Comparison of ENCODE assay signal across 13 cellular contexts in the genomic region with DNA sequence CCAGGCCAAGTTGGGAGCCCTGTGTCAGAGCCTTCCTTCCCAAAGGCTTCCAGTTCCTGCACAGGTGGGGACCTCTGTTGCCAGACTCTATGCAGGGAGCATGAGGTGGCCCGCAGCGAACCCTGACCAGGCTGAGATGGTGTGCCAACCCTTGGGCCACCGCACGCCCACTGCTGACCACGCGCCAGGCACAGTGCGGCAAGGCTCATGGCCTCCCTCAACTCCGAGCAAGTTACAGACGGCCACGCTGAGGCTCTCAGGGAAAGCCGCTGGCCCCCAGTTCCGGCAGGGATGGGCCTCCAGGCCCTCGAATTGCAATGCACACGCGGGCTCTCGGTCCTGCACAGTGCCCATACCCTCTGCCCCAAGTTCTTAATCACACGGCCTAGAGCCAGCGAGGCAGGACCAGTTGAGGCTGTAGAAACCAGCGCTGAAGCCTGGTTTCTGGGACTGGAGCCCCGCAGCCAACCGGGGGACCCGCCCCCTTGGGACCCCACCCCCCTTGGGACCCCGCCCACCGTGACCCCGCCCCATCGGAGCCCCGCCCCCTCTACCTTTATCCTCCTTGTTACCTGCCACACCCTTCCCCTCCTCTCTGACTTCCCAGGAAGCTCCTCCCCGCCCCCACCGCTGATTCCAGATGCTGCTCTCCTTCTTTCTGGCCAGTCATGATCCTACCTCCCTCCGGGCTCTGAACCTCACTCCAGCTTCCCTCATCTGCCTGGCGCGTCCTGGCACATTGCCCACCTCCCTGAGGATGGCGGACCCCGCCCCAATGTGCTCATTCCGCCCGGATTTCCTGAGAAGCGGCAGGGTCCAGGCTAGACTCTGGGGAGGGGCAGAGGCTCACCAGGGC. TPM values are rescaled to one million over a fixed set of nuclear protein-coding genes. Genes with fewer than 3 reads are reported as not detected.
DNase-seq lines count a peak whose midpoint lies in the region; TF ChIP-seq lines count a peak whose summit lies in the region.
"Had no signal": no experiment of that assay in that cellular context is flagged by ENCODE, and none has a peak within 500 bp of the region (broad histone marks: within the 10 kb centered on the region; RNA-seq: fewer than 3 reads in every experiment).

No MANE protein-coding gene starts in this region.

- H2AK5ac ChIP-seq in mesenchymal stem cell (ENCODE audit: low read length, severe bottlenecking), result no peak overlapping the region

- H2BK5ac ChIP-seq in mesenchymal stem cell (ENCODE audit: low read depth, low read length, poor library complexity, severe bottlenecking), result no peak overlapping the region

- no peak for TF ChIP-seq CTCF in coronary artery (IDR thresholded peaks at IDR 0.05)

- peak overlapping the region in 1 of 2 donors; percentile 2 for H3K27ac ChIP-seq in coronary artery
- no peak overlapping the region for H3K27ac ChIP-seq in mesenchymal stem cell (ENCODE audit: low read length, poor library complexity, severe bottlenecking)
- H3K27ac ChIP-seq: stomach had no signal

- H3K4me1 Mint-ChIP-seq in activated CD4-positive, alpha-beta memory T cell treated with anti-CD3 and anti-CD28 coated beads for 36 hours (ENCODE audit: low read depth), result peaks cover 4% of the 10 kb centered on the region

- peaks cover 0 to 4% of the 10 kb centered on the region in 2 experiments for H3K27me3 ChIP-seq in mesenchymal stem cell (ENCODE audit: control insufficient read depth in 1 of 2, insufficient read depth in 1 of 2, low read length in 2 of 2)
- H3K27me3 ChIP-seq: spleen, stomach had no signal

- no peak overlapping the region for H3K4ac ChIP-seq in mesenchymal stem cell (ENCODE audit: low read depth in 1 of 2, low read length in 2 of 2)

- peak overlapping the region in 1 of 2 experiments; percentile 13 for H3K18ac ChIP-seq in mesenchymal stem cell (ENCODE audit: low read depth in 1 of 2, low read length in 2 of 2)

- peak overlapping the region in 1 of 2 experiments; percentile 70 for H2BK12ac ChIP-seq in mesenchymal stem cell (ENCODE audit: low read length in 2 of 2)

- H3K9me3 Mint-ChIP-seq in activated CD4-positive, alpha-beta memory T cell treated with anti-CD3 and anti-CD28 coated beads for 36 hours, result no peaks in the 10 kb centered on the region
- H3K9me3 Mint-ChIP-seq: T-helper 1 cell treated with Interleukin-12 subunit alpha and Interleukin-12 subunit beta and Interleukin-4 antibody, amounts not matched to agents 30 μg/mL and 1 μg/mL, for 36 hours had no signal

- peaks cover 4 to 10% of the 10 kb centered on the region in 2 experiments for H3K36me3 ChIP-seq in mesenchymal stem cell (ENCODE audit: control insufficient read depth in 1 of 2, insufficient read depth in 2 of 2, low read depth in 1 of 2, low read length in 2 of 2)
- H3K36me3 ChIP-seq: spleen had no signal

- H2BK120ac ChIP-seq in mesenchymal stem cell (ENCODE audit: low read depth, low read length), result no peak overlapping the region

- H3K23ac ChIP-seq in mesenchymal stem cell (ENCODE audit: low read length in 2 of 2), result no peak overlapping the region

- H4K8ac ChIP-seq in mesenchymal stem cell (ENCODE audit: low read length), result no peak overlapping the region

- no peaks in the 10 kb centered on the region for H3K79me1 ChIP-seq in mesenchymal stem cell (replicated peaks; ENCODE audit: low read length, poor library complexity, severe bottlenecking)

- H3K9me3 ChIP-seq in mesenchymal stem cell (ENCODE audit: control insufficient read depth, low read length), result no peaks in the 10 kb centered on the region
- H3K9me3 ChIP-seq: spleen, stomach had no signal

- no peak overlapping the region for H4K91ac ChIP-seq in mesenchymal stem cell (ENCODE audit: low read length)

- CTCF ChIA-PET in activated CD4-positive, alpha-beta memory T cell treated with anti-CD3 and anti-CD28 coated beads for 36 hours (lab: Charles Lee), result interaction anchor here (0.7 kb wide), 1 partner anchor 494 kb away, joined by 3 read pairs; no protein-coding TSS in a partner anchor

- POLR2A ChIA-PET in activated CD4-positive, alpha-beta memory T cell treated with anti-CD3 and anti-CD28 coated beads for 36 hours (lab: Charles Lee), result no interaction called here

- no peak overlapping the region for H3K9ac ChIP-seq in mesenchymal stem cell (ENCODE audit: low read length)

- peak overlapping the region in 1 of 2 experiments; percentile 18 for H3K14ac ChIP-seq in mesenchymal stem cell (ENCODE audit: low read length in 2 of 2)

- 47% methylated on average over 36 of the region's 37 CpGs for WGBS in mesenchymal stem cell

- DNase-seq in COR-L47 (lab: John Stamatoyannopoulos, UW), result peak; percentile 66
- DNase-seq in NCI-H128 (lab: John Stamatoyannopoulos, UW; ENCODE audit: unreplicated experiment), result peak; percentile 2
- no peak for DNase-seq in coronary artery (ENCODE audit: low spot score)
- peak; percentile 16 for DNase-seq in mesenchymal stem cell
- DNase-seq in LoVo (ENCODE audit: low spot score), result no peak
- no peak for DNase-seq in activated CD4-positive, alpha-beta memory T cell treated with anti-CD3 and anti-CD28 coated beads for 36 hours
- DNase-seq in HUDEP-2 (lab: John Stamatoyannopoulos, UW; ENCODE audit: unreplicated experiment in 76 of 76), result no peak
- no peak for DNase-seq in RPMI8226
- DNase-seq: effector CD4-positive, alpha-beta T cell; NCI-H1048; spleen; stomach had no signal

- H3K27ac Mint-ChIP-seq in activated CD4-positive, alpha-beta memory T cell treated with anti-CD3 and anti-CD28 coated beads for 36 hours, result no peak overlapping the region
- H3K27ac Mint-ChIP-seq: T-helper 1 cell treated with Interleukin-12 subunit alpha and Interleukin-12 subunit beta and Interleukin-4 antibody, amounts not matched to agents 30 μg/mL and 1 μg/mL, for 36 hours had no signal

- no peak overlapping the region for H2BK15ac ChIP-seq in mesenchymal stem cell (ENCODE audit: low read depth, poor library complexity, severe bottlenecking)

- no peaks in the 10 kb centered on the region for H3K36me3 Mint-ChIP-seq in activated CD4-positive, alpha-beta memory T cell treated with anti-CD3 and anti-CD28 coated beads for 36 hours

- no peak overlapping the region for H3K4me3 Mint-ChIP-seq in activated CD4-positive, alpha-beta memory T cell treated with anti-CD3 and anti-CD28 coated beads for 36 hours
- H3K4me3 Mint-ChIP-seq: T-helper 1 cell treated with Interleukin-12 subunit alpha and Interleukin-12 subunit beta and Interleukin-4 antibody, amounts not matched to agents 30 μg/mL and 1 μg/mL, for 36 hours had no signal

- H3K27me3 Mint-ChIP-seq in activated CD4-positive, alpha-beta memory T cell treated with anti-CD3 and anti-CD28 coated beads for 36 hours, result no peaks in the 10 kb centered on the region

- no peak overlapping the region for H2AFZ ChIP-seq in mesenchymal stem cell (ENCODE audit: low read depth, low read length)

- intact Hi-C loops in activated CD4-positive, alpha-beta memory T cell treated with anti-CD3 and anti-CD28 coated beads for 36 hours (cut with micrococcal nuclease), result no loop called here

- H3K4me3 ChIP-seq in coronary artery (peak overlapping the region; percentile 15), mesenchymal stem cell (ENCODE audit: insufficient read depth in 1 of 2, low read depth in 1 of 2, low read length in 2 of 2) (no peak overlapping the region)
- H3K4me3 ChIP-seq: spleen, stomach had no signal

- H3K4me2 ChIP-seq in mesenchymal stem cell (ENCODE audit: low read length, poor library complexity, severe bottlenecking), result no peak overlapping the region

- peaks cover 10% of the 10 kb centered on the region for H3K4me1 ChIP-seq in mesenchymal stem cell (ENCODE audit: control insufficient read depth, insufficient read depth, low read depth, low read length)

RNA-seq across cellular contexts. Expression of a gene that starts 6.0 kb away (rescaled TPM):
- polyA plus RNA-seq in mesenchymal stem cell (2013, experiment 1 of 2), result 0.87 TPM
- polyA plus RNA-seq in mesenchymal stem cell (2013, experiment 2 of 2), result 0.90 TPM
- 1 to 10 TPM; 2.1 to 2.2 TPM for total RNA-seq in activated CD4-positive, alpha-beta memory T cell treated with anti-CD3 and anti-CD28 coated beads for 36 hours

RNA-seq across cellular contexts. Expression of a gene that starts 33.1 kb away (rescaled TPM):
- polyA plus RNA-seq in mesenchymal stem cell (2013, experiment 1 of 2), result 104 TPM
- polyA plus RNA-seq in mesenchymal stem cell (2013, experiment 2 of 2), result 105 TPM
- total RNA-seq in activated CD4-positive, alpha-beta memory T cell treated with anti-CD3 and anti-CD28 coated beads for 36 hours, result 1 to 10 TPM; 4.6 to 6.0 TPM

RNA-seq across cellular contexts. Expression of a gene that starts 39.6 kb away (rescaled TPM):
- polyA plus RNA-seq in mesenchymal stem cell (2013, experiment 1 of 2), result 37.2 TPM
- 35.0 TPM for polyA plus RNA-seq in mesenchymal stem cell (2013, experiment 2 of 2)
- total RNA-seq in activated CD4-positive, alpha-beta memory T cell treated with anti-CD3 and anti-CD28 coated beads for 36 hours, result 1 to 10 TPM; 7.4 to 9.5 TPM

RNA-seq across cellular contexts. Expression of a gene that starts 52.7 kb away (rescaled TPM):
- polyA plus RNA-seq in mesenchymal stem cell (2013, experiment 1 of 2), result 65.6 TPM
- polyA plus RNA-seq in mesenchymal stem cell (2013, experiment 2 of 2), result 65.2 TPM
- 100 to 1,000 TPM; 106 to 121 TPM for total RNA-seq in activated CD4-positive, alpha-beta memory T cell treated with anti-CD3 and anti-CD28 coated beads for 36 hours

Comparison
In these comparisons a context has a peak if more than half of its experiments do, and no peak if none do; other contexts are left out.
1. DNase-seq: peak in COR-L47 (single experiment), NCI-H128 (single experiment) and mesenchymal stem cell (single experiment); none in coronary artery (single experiment), LoVo (single experiment), activated CD4-positive, alpha-beta memory T cell treated with anti-CD3 and anti-CD28 coated beads for 36 hours (single experiment), HUDEP-2 (0 of 76) and RPMI8226 (single experiment).